ENCODE assay signal across 13 cellular contexts in the genomic region with DNA sequence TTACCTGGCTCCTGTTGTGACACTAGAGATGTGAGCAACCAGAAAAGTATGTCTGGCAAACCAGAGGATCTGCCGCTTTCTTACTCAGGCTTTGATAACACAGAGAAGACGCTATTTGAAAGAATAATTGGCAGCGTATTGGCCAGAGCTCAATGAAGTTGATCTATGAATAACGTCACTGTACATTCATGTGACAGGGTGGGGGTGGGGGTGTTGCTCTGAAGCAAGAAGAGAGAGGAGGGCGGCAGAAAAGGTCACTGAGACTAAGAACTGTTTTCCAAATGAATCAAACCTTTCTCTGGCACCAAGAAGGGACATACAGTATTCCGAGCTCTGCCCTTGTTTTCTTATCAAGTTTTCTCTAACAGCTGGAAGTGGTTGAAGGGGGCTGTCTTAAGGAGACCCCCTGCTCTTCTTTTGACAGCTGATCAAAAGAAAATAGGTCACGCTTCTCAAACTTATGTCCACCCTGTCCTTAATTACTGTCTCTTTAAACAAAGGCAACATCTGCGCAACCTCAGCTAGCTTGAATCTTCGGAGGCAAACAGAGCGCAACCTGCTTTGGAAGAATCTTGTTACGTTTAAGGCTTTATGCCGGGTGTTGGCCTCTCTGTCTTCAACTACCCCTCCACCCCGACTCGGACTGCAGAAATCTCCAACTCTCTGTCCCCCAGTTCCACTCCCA. TPM values are rescaled to one million over a fixed set of nuclear protein-coding genes. Genes with fewer than 3 reads are reported as not detected.
DNase-seq lines count a peak whose midpoint lies in the region; ATAC-seq and TF ChIP-seq lines count a peak whose summit lies in the region.
"Had no signal": no experiment of that assay in that cellular context is flagged by ENCODE, and none has a peak within 500 bp of the region (broad histone marks: within the 10 kb centered on the region; RNA-seq: fewer than 3 reads in every experiment).

No MANE protein-coding gene starts in this region.

- H3K9me3 ChIP-seq in BE2C = no peaks in the 10 kb centered on the region
- no peaks in the 10 kb centered on the region for H3K9me3 ChIP-seq in ES-I3 (ENCODE audit: control insufficient read depth, insufficient read depth, low read length)
- H3K9me3 ChIP-seq in SJCRH30 (replicated peaks) = no peaks in the 10 kb centered on the region
- H3K9me3 ChIP-seq in right lobe of liver = no peaks in the 10 kb centered on the region
- H3K9me3 ChIP-seq: adrenal gland had no signal

- WGBS in right lobe of liver (ENCODE audit: insufficient coverage, low coverage, low lambda C conversion rate, missing lambda C conversion rate) = 2% methylated on average over 14 of the region's 14 CpGs

- H3K27me3 ChIP-seq in BE2C = peaks cover 59% of the 10 kb centered on the region
- H3K27me3 ChIP-seq in SJCRH30 = no peaks in the 10 kb centered on the region
- no peaks in the 10 kb centered on the region for H3K27me3 ChIP-seq in right lobe of liver

- intact Hi-C loops in right lobe of liver (cut with DNase I) = no loop called here

- DNase-seq in BE2C (no peak), SJCRH30 (peak in 1 of 2 experiments; percentile 9), right lobe of liver (no peak), inferior parietal cortex (ENCODE audit: extremely low spot score) (no peak)
- DNase-seq: activated CD4-positive, CD25-positive, alpha-beta regulatory T cell treated with anti-CD3 and anti-CD28 coated beads, Interleukin-2, amount 50 U/mL, for 72 hours; left lung; stimulated activated naive CD4-positive, alpha-beta T cell treated with Interleukin-2 at 50 U/mL for 16 hours had no signal

- ATAC-seq in right lobe of liver = peak in 1 of 4 donors; percentile 2
- ATAC-seq in HG02571 (IDR thresholded peaks at IDR 0.05; ENCODE audit: unreplicated experiment) = no peak
- ATAC-seq in GM18502 (IDR thresholded peaks at IDR 0.05; ENCODE audit: poor library complexity, unreplicated experiment) = no peak
- ATAC-seq in GM18511 (IDR thresholded peaks at IDR 0.05; ENCODE audit: unreplicated experiment) = no peak
- ATAC-seq: left lung had no signal

- TF ChIP-seq CTCF in BE2C (IDR thresholded peaks at IDR 0.05; ENCODE audit: low read depth, low read length) (no peak), right lobe of liver (IDR thresholded peaks at IDR 0.05) (no peak)

- no peak for TF ChIP-seq POLR2A in right lobe of liver (IDR thresholded peaks at IDR 0.05)

- H3K4me3 ChIP-seq in BE2C (ENCODE audit: low read depth, low read length) (peak overlapping the region; percentile 67), SJCRH30 (peak overlapping the region; percentile 70), right lobe of liver (peak overlapping the region; percentile 45 to 79 (median 63))

- H3K27ac ChIP-seq in SJCRH30 = no peak overlapping the region
- peak overlapping the region; percentile 44 to 87 (median 51) for H3K27ac ChIP-seq in right lobe of liver
- H3K27ac ChIP-seq: adrenal gland, left lung, skin epidermis had no signal

- H3K36me3 ChIP-seq in BE2C = no peaks in the 10 kb centered on the region
- H3K36me3 ChIP-seq in ES-I3 (ENCODE audit: insufficient read depth, low read length) = no peaks in the 10 kb centered on the region
- no peaks in the 10 kb centered on the region for H3K36me3 ChIP-seq in SJCRH30
- H3K36me3 ChIP-seq in right lobe of liver = no peaks in the 10 kb centered on the region
- H3K36me3 ChIP-seq: adrenal gland, left lung had no signal

- H3K4me1 ChIP-seq in BE2C (no peaks in the 10 kb centered on the region), ES-I3 (ENCODE audit: insufficient read depth, low read length) (peaks cover 13% of the 10 kb centered on the region), SJCRH30 (no peaks in the 10 kb centered on the region), right lobe of liver (peaks cover 0 to 3% (median 0%) of the 10 kb centered on the region in 4 donors)

- H3K9ac ChIP-seq in ES-I3 (ENCODE audit: low read depth, low read length) = peak overlapping the region; percentile 53; the same call in 1 of the 2 replicates

RNA-seq across cellular contexts. Expression of a gene that starts 1.5 kb away (rescaled TPM):
- 7.8 TPM for polyA plus RNA-seq in BE2C (2012; ENCODE audit: insufficient read depth, insufficient read length, low read depth)
- 1.9 and 2.2 TPM in 2 replicates for total RNA-seq in SJCRH30 (2014; rRNA removed; shearing (Covaris generic))
- 10 to 100 TPM in 4 of 6 experiments, 1 to 10 TPM in 2; 7.7 to 25.8 (median 14.2) TPM for total RNA-seq in right lobe of liver
